Comparison of ENCODE assay signal across 23 cellular contexts in genomic region chr1:243433737-243434370, GRCh38.
A peak's percentile ranks its signal among the peaks of the same experiment; 100 is the strongest.
DNase-seq lines count a peak whose midpoint lies in the region; ATAC-seq and TF ChIP-seq lines count a peak whose summit lies in the region.
"Had no signal": no experiment of that assay in that cellular context is flagged by ENCODE, and none has a peak within 500 bp of the region (broad histone marks: within the 10 kb centered on the region; RNA-seq: fewer than 3 reads in every experiment).

No MANE protein-coding gene starts in this region.

- DNase-seq in IMR-90 = peak; percentile 57
- peak; percentile 5 for DNase-seq in T1000 (lab: John Stamatoyannopoulos, UW)
- DNase-seq in fibroblast of mammary gland (ENCODE audit: low read depth) = peak; percentile 16
- no peak for DNase-seq in T-cell
- DNase-seq in HCEC 1CT = no peak
- DNase-seq: activated CD4-positive, CD25-positive, alpha-beta regulatory T cell treated with anti-CD3 and anti-CD28 coated beads, Interleukin-2, amount 50 U/mL, for 72 hours; COR-L47; foreskin melanocyte; kidney; lower lobe of right lung; NCI-H446 treated with DMSO at 0.1 percent for 48 hours; small intestine; stimulated activated CD4-positive, alpha-beta T cell treated with anti-CD3 and anti-CD28 coated beads, Interleukin-4, amount 100 ng/mL, for 24 hours; stomach; trophoblast cell had no signal

- no peak overlapping the region for H3K14ac ChIP-seq in IMR-90 (replicated peaks; ENCODE audit: low read depth, low read length)

- no peak overlapping the region for H3K23ac ChIP-seq in IMR-90 (ENCODE audit: low read depth, low read length)

- no peaks in the 10 kb centered on the region for H3K27me3 Mint-ChIP-seq in T-cell
- H3K27me3 Mint-ChIP-seq: dendritic cell treated with granulocyte-macrophage colony-stimulating factor and Interleukin-4, amounts not matched to agents 40 ng/mL and 50 ng/mL, for 4 days had no signal

- no peak overlapping the region for H2BK20ac ChIP-seq in IMR-90 (ENCODE audit: low read depth, low read length)

- H2AK5ac ChIP-seq in IMR-90 (ENCODE audit: low read depth, low read length) = no peak overlapping the region

- no TSS peak for BruUV-seq in IMR-90 (replicated peaks; lab: Mats Ljungman, UMichigan)

- in situ Hi-C loops in IMR-90 (cut with MboI; ENCODE audit: low sequenced_read_pairs) = no loop called here

- H3K9ac ChIP-seq in IMR-90 (ENCODE audit: low read depth, low read length) = no peak overlapping the region
- H3K9ac ChIP-seq: neural progenitor cell had no signal

- dilution Hi-C loops in IMR-90 (cut with HindIII; ENCODE audit: low sequenced_read_pairs, unreplicated experiment) = no loop called here

- no peak overlapping the region for H2BK120ac ChIP-seq in IMR-90 (ENCODE audit: low read depth, low read length)

- H3K4me2 ChIP-seq in IMR-90 (ENCODE audit: low read depth, low read length) = no peak overlapping the region
- H3K4me2 ChIP-seq: neural progenitor cell had no signal

- TF ChIP-seq CTCF in C4-2B (conservative IDR thresholded peaks at IDR 0.05) (no peak), IMR-90 (conservative IDR thresholded peaks at IDR 0.05; ENCODE audit: low read depth, low read length) (no peak), fibroblast of mammary gland (conservative IDR thresholded peaks at IDR 0.05; ENCODE audit: control insufficient read depth, insufficient read depth, low read depth, low read length) (no peak)

- no peak overlapping the region for H4K8ac ChIP-seq in IMR-90 (ENCODE audit: low read depth in 2 of 2, low read length in 2 of 2)

- no peak overlapping the region for H2AK9ac ChIP-seq in IMR-90 (replicated peaks; ENCODE audit: low read depth, low read length, poor library complexity)

- CTCF ChIA-PET in IMR-90 (lab: Yijun Ruan, JAX) (no interaction called here), T-cell (lab: Charles Lee) (no interaction called here)

- no peak overlapping the region for H2BK15ac ChIP-seq in IMR-90 (ENCODE audit: low read depth, low read length)

- no peak overlapping the region for H3K4ac ChIP-seq in IMR-90 (ENCODE audit: low read depth, low read length)

- no peak for TF ChIP-seq RAD21 in IMR-90 (IDR thresholded peaks at IDR 0.05; ENCODE audit: low read length)

- no peaks in the 10 kb centered on the region for H4K20me1 ChIP-seq in IMR-90 (ENCODE audit: insufficient read depth, low read length)

- WGBS in IMR-90 (ENCODE audit: extremely low coverage in 2 of 2, insufficient read length in 1 of 2), 2 experiments = no CpG with 5 or more reads among the region's 8 CpGs

- H3K27ac ChIP-seq in C4-2B (peak overlapping the region; percentile 71; the same call in 1 of the 2 replicates), IMR-90 (ENCODE audit: insufficient read depth, low read length) (no peak overlapping the region)
- H3K27ac ChIP-seq: HL-60, lower lobe of right lung, neural progenitor cell, stomach had no signal

- H3K4me3 ChIP-seq in IMR-90 (ENCODE audit: insufficient read depth, low read depth, low read length) = no peak overlapping the region
- no peak overlapping the region for H3K4me3 ChIP-seq in fibroblast of mammary gland (ENCODE audit: control insufficient read depth, low read depth, low read length)
- H3K4me3 ChIP-seq: lower lobe of right lung, neural progenitor cell, stomach had no signal

- intact Hi-C loops in IMR-90 (cut with micrococcal nuclease) = no loop called here

- no peak overlapping the region for H4K5ac ChIP-seq in IMR-90 (ENCODE audit: low read depth, low read length)

- POLR2A ChIA-PET in IMR-90 (lab: Charles Lee; ENCODE audit: unreplicated experiment) (no interaction called here), T-cell (lab: Charles Lee) (no interaction called here)

- TF ChIP-seq POLR2A in IMR-90 (IDR thresholded peaks at IDR 0.05; ENCODE audit: low read depth, low read length) = no peak

- no peak overlapping the region for H3K27ac Mint-ChIP-seq in T-cell
- H3K27ac Mint-ChIP-seq: dendritic cell treated with granulocyte-macrophage colony-stimulating factor and Interleukin-4, amounts not matched to agents 40 ng/mL and 50 ng/mL, for 4 days; T-helper 2 cell treated with Interferon-gamma antibody and Interleukin-4, amounts not matched to agents 5 μg/mL and 100 μg/mL, for 36 hours had no signal

- H3K4me1 ChIP-seq in IMR-90 (ENCODE audit: control insufficient read depth, insufficient read depth, low read length) = 0 out of 2 replicates have a peak, but pooled peaks cover 3% of the 10 kb centered on the region
- H3K4me1 ChIP-seq: lower lobe of right lung, neural progenitor cell had no signal

- no peak overlapping the region for H2BK5ac ChIP-seq in IMR-90 (ENCODE audit: low read depth, low read length, poor library complexity, severe bottlenecking)

- no peak overlapping the region for H3K18ac ChIP-seq in IMR-90 (ENCODE audit: low read depth, low read length)

- H3K27me3 ChIP-seq in IMR-90 (ENCODE audit: control insufficient read depth, insufficient read depth, low read length) = no peaks in the 10 kb centered on the region
- H3K27me3 ChIP-seq: neural progenitor cell, stomach had no signal

- H3K79me1 ChIP-seq in IMR-90 (ENCODE audit: low read depth in 1 of 2, low read length in 2 of 2) = no peaks in the 10 kb centered on the region

- peaks cover 5% of the 10 kb centered on the region; the same call in 1 of the 2 replicates for H3K9me1 ChIP-seq in IMR-90 (ENCODE audit: insufficient read depth, low read length)

- no peak overlapping the region for H3K4me3 Mint-ChIP-seq in T-cell
- H3K4me3 Mint-ChIP-seq: dendritic cell treated with granulocyte-macrophage colony-stimulating factor and Interleukin-4, amounts not matched to agents 40 ng/mL and 50 ng/mL, for 4 days; neural progenitor cell; T-helper 2 cell treated with Interferon-gamma antibody and Interleukin-4, amounts not matched to agents 5 μg/mL and 100 μg/mL, for 36 hours had no signal

- peaks cover 2% of the 10 kb centered on the region; the same call in 1 of the 2 replicates for H3K36me3 ChIP-seq in IMR-90 (ENCODE audit: control insufficient read depth, insufficient read depth, low read length)
- H3K36me3 ChIP-seq: neural progenitor cell had no signal

- no peaks in the 10 kb centered on the region for H3K4me1 Mint-ChIP-seq in T-cell

- no peaks in the 10 kb centered on the region for H3K9me3 ChIP-seq in IMR-90 (ENCODE audit: control insufficient read depth, insufficient read depth, low read length)
- H3K9me3 ChIP-seq: lower lobe of right lung, stomach had no signal

- H3K56ac ChIP-seq in IMR-90 (ENCODE audit: extremely low read depth, insufficient read depth, low read length) = no peak overlapping the region

- peaks cover 30% of the 10 kb centered on the region for H3K36me3 Mint-ChIP-seq in T-cell

- H3K9me3 Mint-ChIP-seq in T-cell = no peaks in the 10 kb centered on the region
- H3K9me3 Mint-ChIP-seq: dendritic cell treated with granulocyte-macrophage colony-stimulating factor and Interleukin-4, amounts not matched to agents 40 ng/mL and 50 ng/mL, for 4 days; T-helper 2 cell treated with Interferon-gamma antibody and Interleukin-4, amounts not matched to agents 5 μg/mL and 100 μg/mL, for 36 hours had no signal

- no peak overlapping the region for H4K91ac ChIP-seq in IMR-90 (ENCODE audit: insufficient read depth, low read depth, low read length)

- H2AFZ ChIP-seq in IMR-90 (replicated peaks; ENCODE audit: low read length, poor library complexity) = no peak overlapping the region
- H2AFZ ChIP-seq: neural progenitor cell had no signal

- ATAC-seq in IMR-90 (ENCODE audit: low read depth) (peak; percentile 66), T-cell (replicated peaks in 1 of 4) (no peak), GM19455 (IDR thresholded peaks at IDR 0.05; ENCODE audit: unreplicated experiment) (no peak), HG02678 (IDR thresholded peaks at IDR 0.05; ENCODE audit: unreplicated experiment) (no peak)
- ATAC-seq: HCT116, lower lobe of right lung had no signal

TF ChIP-seq in IMR-90, 13 proteins besides CTCF, POLR2A, EP300 and RAD21:
- no peak for TF ChIP-seq CHD1 (IDR thresholded peaks at IDR 0.05; ENCODE audit: low read depth, low read length)
- TF ChIP-seq, protein P1, sequence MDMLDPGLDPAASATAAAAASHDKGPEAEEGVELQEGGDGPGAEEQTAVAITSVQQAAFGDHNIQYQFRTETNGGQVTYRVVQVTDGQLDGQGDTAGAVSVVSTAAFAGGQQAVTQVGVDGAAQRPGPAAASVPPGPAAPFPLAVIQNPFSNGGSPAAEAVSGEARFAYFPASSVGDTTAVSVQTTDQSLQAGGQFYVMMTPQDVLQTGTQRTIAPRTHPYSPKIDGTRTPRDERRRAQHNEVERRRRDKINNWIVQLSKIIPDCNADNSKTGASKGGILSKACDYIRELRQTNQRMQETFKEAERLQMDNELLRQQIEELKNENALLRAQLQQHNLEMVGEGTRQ (IDR thresholded peaks at IDR 0.05; ENCODE audit: low read depth, low read length) = no peak
- TF ChIP-seq BHLHE40 (IDR thresholded peaks at IDR 0.05; ENCODE audit: low read depth, low read length) = no peak
- peak; percentile 20; the same call in 1 of the 2 replicates for TF ChIP-seq MAFK (IDR thresholded peaks at IDR 0.05; ENCODE audit: low read depth, low read length)
- no peak for TF ChIP-seq MAZ (IDR thresholded peaks at IDR 0.05; ENCODE audit: borderline replicate concordance, low read depth, low read length)
- no peak for TF ChIP-seq NFE2L2 (IDR thresholded peaks at IDR 0.05; ENCODE audit: low read depth, low read length)
- TF ChIP-seq SMC3 (IDR thresholded peaks at IDR 0.05; ENCODE audit: low read depth, low read length) = no peak

Comparison
In these comparisons a context has a peak if more than half of its experiments do, and no peak if none do; other contexts are left out.
1. DNase-seq: peak in IMR-90 (single experiment), T1000 (single experiment) and fibroblast of mammary gland (single experiment); none in T-cell (0 of 34) and HCEC 1CT (single experiment).